8 cellular contexts compared by ENCODE assay signal in the genomic region with DNA sequence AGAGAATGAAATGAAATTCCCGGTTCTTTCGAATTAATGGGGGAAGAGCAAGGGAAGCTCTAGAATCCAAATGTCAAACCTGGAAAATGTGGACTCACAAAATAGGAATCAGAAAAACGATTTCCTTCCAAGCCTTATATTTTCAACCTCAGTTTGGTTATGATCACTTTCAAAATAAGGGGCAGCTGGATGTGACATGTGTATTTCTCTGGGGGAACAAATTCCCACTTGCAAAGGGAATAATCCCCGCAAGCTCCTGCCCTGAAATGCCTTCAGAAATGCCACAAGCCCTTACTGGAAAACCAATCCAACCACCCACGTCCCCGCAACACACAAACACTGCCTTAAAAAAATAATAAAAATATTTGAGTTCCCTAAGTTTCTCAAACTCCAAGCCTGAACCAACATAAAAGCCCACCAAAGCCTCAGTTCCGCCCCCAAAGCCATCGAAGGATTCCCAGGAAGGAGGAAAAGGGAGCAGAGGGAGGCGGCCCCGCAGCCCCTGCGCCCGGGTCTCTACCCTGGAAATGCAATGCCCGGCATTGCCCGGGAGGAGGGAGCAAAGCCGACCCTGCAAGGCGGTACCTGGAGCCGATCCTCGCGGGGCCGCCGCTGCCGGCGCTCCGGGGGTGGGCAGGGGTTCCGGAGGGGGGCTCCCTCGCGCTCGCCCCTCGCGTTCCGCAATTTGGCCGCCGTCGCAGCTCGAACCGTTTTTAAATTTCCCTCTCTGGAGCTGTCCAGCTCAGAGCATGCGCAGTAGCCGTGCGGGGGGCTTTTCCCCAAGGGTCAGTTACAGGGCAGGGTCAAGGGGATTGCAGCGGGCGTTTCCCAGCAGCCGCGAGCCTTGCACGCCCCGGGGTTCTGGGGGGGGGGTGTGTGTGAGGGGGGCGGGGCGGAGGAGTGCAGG. TPM values are rescaled to one million over a fixed set of nuclear protein-coding genes. Genes with fewer than 3 reads are reported as not detected.
DNase-seq lines count a peak whose midpoint lies in the region; ATAC-seq and TF ChIP-seq lines count a peak whose summit lies in the region.
"Had no signal": no experiment of that assay in that cellular context is flagged by ENCODE, and none has a peak within 500 bp of the region (broad histone marks: within the 10 kb centered on the region; RNA-seq: fewer than 3 reads in every experiment).

A gene with protein sequence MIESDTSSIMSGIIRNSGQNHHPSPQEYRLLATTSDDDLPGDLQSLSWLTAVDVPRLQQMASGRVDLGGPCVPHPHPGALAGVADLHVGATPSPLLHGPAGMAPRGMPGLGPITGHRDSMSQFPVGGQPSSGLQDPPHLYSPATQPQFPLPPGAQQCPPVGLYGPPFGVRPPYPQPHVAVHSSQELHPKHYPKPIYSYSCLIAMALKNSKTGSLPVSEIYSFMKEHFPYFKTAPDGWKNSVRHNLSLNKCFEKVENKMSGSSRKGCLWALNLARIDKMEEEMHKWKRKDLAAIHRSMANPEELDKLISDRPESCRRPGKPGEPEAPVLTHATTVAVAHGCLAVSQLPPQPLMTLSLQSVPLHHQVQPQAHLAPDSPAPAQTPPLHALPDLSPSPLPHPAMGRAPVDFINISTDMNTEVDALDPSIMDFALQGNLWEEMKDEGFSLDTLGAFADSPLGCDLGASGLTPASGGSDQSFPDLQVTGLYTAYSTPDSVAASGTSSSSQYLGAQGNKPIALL (minus strand): TSS at position 751 of the 907 bp plus-strand sequence. CDS start 963 bp downstream, outside the sequence.

- H3K36me3 ChIP-seq in H7 (replicated peaks; ENCODE audit: control insufficient read depth, insufficient read depth, low read length) (no peaks in the 10 kb centered on the region), OCI-LY1 (ENCODE audit: insufficient read depth, low read length) (no peaks in the 10 kb centered on the region), fibroblast of lung (ENCODE audit: control insufficient read depth, insufficient read depth, low read length) (no peaks in the 10 kb centered on the region)

- H2AFZ ChIP-seq in OCI-LY1 (ENCODE audit: low read length) (no peak within 1 kb of the TSS), fibroblast of lung (ENCODE audit: low read length) (no peak within 1 kb of the TSS)

- ATAC-seq in GM21367 (IDR thresholded peaks at IDR 0.05; ENCODE audit: unreplicated experiment) (no peak), GM21360 (IDR thresholded peaks at IDR 0.05; ENCODE audit: unreplicated experiment) (no peak)

- H3K4me2 ChIP-seq in OCI-LY1 (ENCODE audit: low read length) (peak within 1 kb of the TSS; percentile 60), fibroblast of lung (ENCODE audit: extremely low read depth, insufficient read depth, low read length) (peak within 1 kb of the TSS; percentile 13)

- H3K79me2 ChIP-seq in OCI-LY1 (ENCODE audit: insufficient read depth, low read length), result no peaks in the 10 kb centered on the region
- H3K79me2 ChIP-seq in fibroblast of lung (ENCODE audit: control insufficient read depth, insufficient read depth, low read length), result no peaks in the 10 kb centered on the region

- no peaks in the 10 kb centered on the region for H3F3A ChIP-seq in OCI-LY1 (ENCODE audit: insufficient read depth, low read length)

- TF ChIP-seq CTCF in OCI-LY1 (IDR thresholded peaks at IDR 0.05; ENCODE audit: low read length), result no peak
- TF ChIP-seq CTCF in fibroblast of lung (conservative IDR thresholded peaks at IDR 0.05 in 1 of 2, IDR thresholded peaks at IDR 0.05 in 1 of 2; ENCODE audit: low read depth in 1 of 2, low read length in 2 of 2), result no peak

- no peak within 1 kb of the TSS for H3K9ac ChIP-seq in OCI-LY1 (ENCODE audit: low read length)
- H3K9ac ChIP-seq in fibroblast of lung (ENCODE audit: insufficient read depth, low read length), result no peak within 1 kb of the TSS

- H4K20me1 ChIP-seq in OCI-LY1 (ENCODE audit: insufficient read depth, low read length) (no peaks in the 10 kb centered on the region), fibroblast of lung (ENCODE audit: control insufficient read depth, extremely low read depth, insufficient read depth, low read length) (no peaks in the 10 kb centered on the region)

- DNase-seq in H7 (peak; percentile 92), fibroblast of lung (ENCODE audit: low read depth in 2 of 2) (no peak), skeletal muscle cell (ENCODE audit: low read depth) (no peak), NCI-H345 treated with DMSO at 0.1 percent for 48 hours (lab: John Stamatoyannopoulos, UW; ENCODE audit: unreplicated experiment) (no peak)

- peaks cover 37% of the 10 kb centered on the region for H3K27me3 ChIP-seq in H7 (ENCODE audit: control insufficient read depth, insufficient read depth, low read length)
- H3K27me3 ChIP-seq in OCI-LY1 (ENCODE audit: insufficient read depth, low read length), result no peaks in the 10 kb centered on the region
- H3K27me3 ChIP-seq in fibroblast of lung (ENCODE audit: control insufficient read depth, insufficient read depth, low read length), result peaks cover 51% of the 10 kb centered on the region

- H3K4me1 ChIP-seq in OCI-LY1 (ENCODE audit: insufficient read depth, low read length, severe bottlenecking) (peaks cover 10% of the 10 kb centered on the region), fibroblast of lung (ENCODE audit: control insufficient read depth, extremely low read depth, insufficient read depth, low read length) (no peaks in the 10 kb centered on the region)

- H3K27ac ChIP-seq in OCI-LY1 (ENCODE audit: low read depth, low read length, poor library complexity, severe bottlenecking) (no peak within 1 kb of the TSS), fibroblast of lung (ENCODE audit: insufficient read depth, low read length) (no peak within 1 kb of the TSS)

- no peaks in the 10 kb centered on the region for H3K9me3 ChIP-seq in OCI-LY1 (ENCODE audit: low read length)
- H3K9me3 ChIP-seq in fibroblast of lung (ENCODE audit: control insufficient read depth, insufficient read depth, low read depth, low read length), result no peaks in the 10 kb centered on the region

- H3K4me3 ChIP-seq in H7 (ENCODE audit: insufficient read depth, low read depth, low read length) (peak within 1 kb of the TSS; percentile 41), OCI-LY1 (ENCODE audit: low read depth, low read length, poor library complexity, severe bottlenecking) (peak within 1 kb of the TSS; percentile 50), fibroblast of lung (replicated peaks in 1 of 4; ENCODE audit: control extremely low read depth in 1 of 4, insufficient read depth in 1 of 4, low read depth in 3 of 4, low read length in 4 of 4) (peak within 1 kb of the TSS in 1 of 4 experiments; percentile 32), skeletal muscle cell (ENCODE audit: low read depth, low read length) (peak within 1 kb of the TSS; percentile 8)

- H3K9me2 ChIP-seq in OCI-LY1 (ENCODE audit: low read depth, low read length), result no peaks in the 10 kb centered on the region

RNA-seq across cellular contexts. Expression of the gene that starts here (rescaled TPM):
- total RNA-seq in H7 (2014; rRNA removed; shearing (Covaris generic)), result 0.07 and 0.33 TPM in 2 replicates
- not detected in 2 replicates for total RNA-seq in fibroblast of lung
- polyA plus RNA-seq in fibroblast of lung, result not detected in 2 replicates
- polyA plus RNA-seq in fibroblast of lung (2012), result not detected in 2 replicates
- not detected in 2 replicates for polyA minus RNA-seq in fibroblast of lung (ENCODE audit: low replicate concordance)
- total RNA-seq: HT1080 had no signal

Comparison
In these comparisons a context has a peak if more than half of its experiments do, and no peak if none do; other contexts are left out.
1. Peak in DNase-seq and H3K4me3 ChIP-seq in H7; RNA of the gene not detected or under 1 TPM.